Comparison of ENCODE assay signal across 19 cellular contexts in the genomic region with DNA sequence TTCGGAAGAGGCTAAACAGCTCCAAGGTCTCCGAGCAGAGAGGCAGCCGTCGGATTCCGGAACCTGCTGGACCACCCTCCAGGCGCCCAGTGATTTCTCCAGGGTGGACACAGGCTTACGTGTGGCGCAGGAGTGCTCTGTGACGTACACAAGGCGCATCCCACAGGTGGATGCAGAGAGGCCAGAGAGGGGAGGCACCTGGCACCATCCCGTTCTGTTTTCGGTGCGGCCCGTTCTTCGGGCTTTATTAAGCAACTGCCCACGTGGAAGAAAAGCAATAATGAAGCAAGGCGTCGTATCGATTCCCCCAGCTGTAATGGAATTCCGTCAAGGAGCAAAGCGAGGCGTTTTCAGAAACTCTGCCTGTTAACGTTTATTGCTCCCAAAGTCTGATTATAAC.
DNase-seq lines count a peak whose midpoint lies in the region; ATAC-seq and TF ChIP-seq lines count a peak whose summit lies in the region.
"Had no signal": no experiment of that assay in that cellular context is flagged by ENCODE, and none has a peak within 500 bp of the region (broad histone marks: within the 10 kb centered on the region; RNA-seq: fewer than 3 reads in every experiment).

No MANE protein-coding gene starts in this region.

- no peak overlapping the region for H3K27ac ChIP-seq in BLaER1 treated with 17β-estradiol and CSF1 and Interleukin-3, amounts not matched to agents 10 nM and 100 nM
- H3K27ac ChIP-seq: GM23248 had no signal

- intact Hi-C loops in posterior vena cava (cut with DNase I), result no loop called here

- H3K4me1 Mint-ChIP-seq in brain, result peaks cover 13% of the 10 kb centered on the region
- H3K4me1 Mint-ChIP-seq: CD4-positive, alpha-beta memory T cell had no signal

- no peaks in the 10 kb centered on the region; a peak in 1 of 22 replicates for H3K36me3 ChIP-seq in BLaER1 treated with 17β-estradiol and CSF1 and Interleukin-3, amounts not matched to agents 10 nM and 100 nM
- H3K36me3 ChIP-seq: BE2C, HAP-1 had no signal

- H3K4me2 ChIP-seq in BLaER1 treated with 17β-estradiol and CSF1 and Interleukin-3, amounts not matched to agents 10 nM and 100 nM, result peak overlapping the region; percentile 72 to 97 (median 84)

- peak overlapping the region in 4 of 5 experiments; percentile 17 to 46 (median 26) for H3K27ac Mint-ChIP-seq in brain
- H3K27ac Mint-ChIP-seq: CD4-positive, alpha-beta memory T cell; IgD-negative memory B cell had no signal

- H3K27me3 Mint-ChIP-seq in brain, result no peaks in the 10 kb centered on the region
- H3K27me3 Mint-ChIP-seq: CD4-positive, alpha-beta memory T cell; IgD-negative memory B cell had no signal

- no peaks in the 10 kb centered on the region for H3K27me3 ChIP-seq in BLaER1 treated with 17β-estradiol and CSF1 and Interleukin-3, amounts not matched to agents 10 nM and 100 nM
- H3K27me3 ChIP-seq: BE2C had no signal

- no peak overlapping the region for H3K9ac ChIP-seq in BLaER1 treated with 17β-estradiol and CSF1 and Interleukin-3, amounts not matched to agents 10 nM and 100 nM
- H3K9ac ChIP-seq: GM23248 had no signal

- no peak for ATAC-seq in omental fat pad (ENCODE audit: low FRiP score)
- ATAC-seq: GM12878, HepG2 had no signal

- no peaks in the 10 kb centered on the region for H4K20me1 ChIP-seq in BLaER1 treated with 17β-estradiol and CSF1 and Interleukin-3, amounts not matched to agents 10 nM and 100 nM

- H3K9me3 ChIP-seq in BLaER1 treated with 17β-estradiol and CSF1 and Interleukin-3, amounts not matched to agents 10 nM and 100 nM (replicated peaks in 1 of 11), result peaks cover under 1 to 12% (median 6%) of the 10 kb centered on the region in 11 experiments; a peak in 17 of 22 replicates
- H3K9me3 ChIP-seq: BE2C, HAP-1 had no signal

- no peak overlapping the region for H3K4me3 ChIP-seq in BLaER1 treated with 17β-estradiol and CSF1 and Interleukin-3, amounts not matched to agents 10 nM and 100 nM
- H3K4me3 ChIP-seq: GM12878, GM23248, HAP-1 had no signal

- no peak for TF ChIP-seq CTCF in brain (conservative IDR thresholded peaks at IDR 0.05)
- no peak for TF ChIP-seq CTCF in omental fat pad (IDR thresholded peaks at IDR 0.05)

- DNase-seq in posterior vena cava (ENCODE audit: low spot score) (peak; percentile 43), omental fat pad (ENCODE audit: low spot score) (no peak), NCI-H1105 treated with DMSO at 0.1 percent for 48 hours (lab: John Stamatoyannopoulos, UW) (no peak), NCI-H510A treated with DMSO at 0.1 percent for 48 hours (lab: John Stamatoyannopoulos, UW) (no peak)
- DNase-seq: ACHN; BE2C; CD4-positive, alpha-beta memory T cell; DMS 273 treated with DMSO at 0.1 percent for 48 hours; DMS53; DND-41; EL; GM23248 had no signal

- H3K4me3 Mint-ChIP-seq in brain, result no peak overlapping the region
- H3K4me3 Mint-ChIP-seq: CD14-positive monocyte, IgD-negative memory B cell had no signal

- peaks cover 14% of the 10 kb centered on the region for H3K36me3 Mint-ChIP-seq in brain
- H3K36me3 Mint-ChIP-seq: CD14-positive monocyte; CD4-positive, alpha-beta memory T cell had no signal

- peaks cover 0 to 64% (median 0%) of the 10 kb centered on the region in 5 experiments for H3K9me3 Mint-ChIP-seq in brain
- H3K9me3 Mint-ChIP-seq: CD4-positive, alpha-beta memory T cell; IgD-negative memory B cell had no signal

- peaks cover 27 to 48% (median 43%) of the 10 kb centered on the region in 10 experiments for H3K4me1 ChIP-seq in BLaER1 treated with 17β-estradiol and CSF1 and Interleukin-3, amounts not matched to agents 10 nM and 100 nM
- H3K4me1 ChIP-seq: BE2C, HAP-1 had no signal
